Comparison of ENCODE assay signal across 8 cellular contexts in the genomic region with DNA sequence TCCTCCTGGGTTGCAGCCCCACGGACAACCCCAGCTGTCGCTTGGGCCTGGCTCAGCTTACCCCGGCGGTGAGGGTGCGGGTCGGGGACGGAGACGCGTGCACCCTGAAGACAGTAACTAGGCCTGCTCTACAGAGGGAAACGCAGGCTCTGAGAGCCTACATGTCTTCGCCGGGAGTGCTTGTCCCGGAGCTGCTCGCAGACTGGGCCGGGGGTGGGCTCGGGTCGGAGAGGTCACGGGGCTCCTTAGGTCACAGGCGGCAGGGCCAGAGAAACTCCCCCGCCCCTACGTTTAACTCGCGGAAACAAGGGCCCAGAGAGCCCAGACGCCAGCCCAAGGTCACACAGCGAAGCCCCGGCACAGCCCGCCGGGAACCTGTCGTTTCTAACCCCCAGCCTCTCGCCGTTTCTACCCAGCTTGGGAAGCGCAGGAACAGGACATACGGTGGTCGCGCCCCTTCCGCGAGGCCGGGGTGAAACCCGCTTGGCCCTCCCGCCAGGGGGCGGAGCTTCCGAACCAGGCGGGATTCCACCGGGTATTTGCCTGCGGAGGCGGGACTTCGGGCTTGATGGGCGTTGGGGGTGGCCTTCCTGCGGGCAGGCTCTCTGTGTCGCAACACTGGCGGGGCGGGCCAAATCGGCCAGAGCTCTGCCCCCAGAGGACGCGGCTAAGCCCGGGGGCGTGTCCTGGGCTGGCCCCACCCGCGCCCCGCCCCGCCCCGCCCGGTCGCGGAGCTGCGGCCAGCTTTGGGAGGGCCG. TPM values are rescaled to one million over a fixed set of nuclear protein-coding genes. Genes with fewer than 3 reads are reported as not detected.
DNase-seq lines count a peak whose midpoint lies in the region; ATAC-seq and TF ChIP-seq lines count a peak whose summit lies in the region.

A gene with protein sequence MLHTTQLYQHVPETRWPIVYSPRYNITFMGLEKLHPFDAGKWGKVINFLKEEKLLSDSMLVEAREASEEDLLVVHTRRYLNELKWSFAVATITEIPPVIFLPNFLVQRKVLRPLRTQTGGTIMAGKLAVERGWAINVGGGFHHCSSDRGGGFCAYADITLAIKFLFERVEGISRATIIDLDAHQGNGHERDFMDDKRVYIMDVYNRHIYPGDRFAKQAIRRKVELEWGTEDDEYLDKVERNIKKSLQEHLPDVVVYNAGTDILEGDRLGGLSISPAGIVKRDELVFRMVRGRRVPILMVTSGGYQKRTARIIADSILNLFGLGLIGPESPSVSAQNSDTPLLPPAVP (plus strand): TSS at position 725 of the 758 bp plus-strand sequence. CDS start 42 bp downstream, outside the sequence.

- H3K9me2 ChIP-seq in SU-DHL-6 (replicated peaks; ENCODE audit: insufficient read depth, low read length): no peaks in the 10 kb centered on the region

- peak within 1 kb of the TSS; percentile 71 for H3K9ac ChIP-seq in SU-DHL-6 (ENCODE audit: low read length)
- peak within 1 kb of the TSS; percentile 92 for H3K9ac ChIP-seq in adipocyte (ENCODE audit: low read length)

- peaks cover 34% of the 10 kb centered on the region for H3K4me1 Mint-ChIP-seq in type B pancreatic cell (ENCODE audit: unreplicated experiment)

- peak within 1 kb of the TSS; percentile 100 for H2AFZ ChIP-seq in SU-DHL-6 (ENCODE audit: low read depth, low read length, severe bottlenecking)

- H3K4me3 Mint-ChIP-seq in type B pancreatic cell: peak within 1 kb of the TSS; percentile 93

- H3K9me3 ChIP-seq in SU-DHL-6 (ENCODE audit: insufficient read depth, low read length) (no peaks in the 10 kb centered on the region), adipocyte (ENCODE audit: control insufficient read depth, low read length) (no peaks in the 10 kb centered on the region)

- intact Hi-C loops in cardiac septum (cut with DNase I): no loop called here

- no peak for TF ChIP-seq CTCF in GM12865 (IDR thresholded peaks at IDR 0.05; ENCODE audit: insufficient read depth, low read depth, low read length, missing control alignments)
- no peak for TF ChIP-seq CTCF in SU-DHL-6 (IDR thresholded peaks at IDR 0.05; ENCODE audit: insufficient read depth, low read length, poor library complexity, severe bottlenecking)
- TF ChIP-seq CTCF in type B pancreatic cell (conservative IDR thresholded peaks at IDR 0.05): peak; percentile 42

- H3K27ac ChIP-seq in SU-DHL-6 (ENCODE audit: low read depth, low read length): no peak within 1 kb of the TSS

- peak within 1 kb of the TSS; percentile 54 for H3K4me3 ChIP-seq in GM12865 (ENCODE audit: low read depth, low read length)
- peak within 1 kb of the TSS; percentile 72 for H3K4me3 ChIP-seq in SU-DHL-6 (ENCODE audit: insufficient read depth, low read length, poor library complexity, severe bottlenecking)
- peak within 1 kb of the TSS; percentile 83 for H3K4me3 ChIP-seq in adipocyte (ENCODE audit: low read length)

- peak; percentile 97 for ATAC-seq in HG02759 (IDR thresholded peaks at IDR 0.05; ENCODE audit: unreplicated experiment)

- no peaks in the 10 kb centered on the region for H3K27me3 ChIP-seq in SU-DHL-6 (ENCODE audit: low read length)
- peaks cover 2% of the 10 kb centered on the region for H3K27me3 ChIP-seq in adipocyte (replicated peaks; ENCODE audit: control insufficient read depth, insufficient read depth, low read length)

- H3K36me3 ChIP-seq in SU-DHL-6 (ENCODE audit: low read length) (no peaks in the 10 kb centered on the region), adipocyte (ENCODE audit: control insufficient read depth, insufficient read depth, low read length, severe bottlenecking) (no peaks in the 10 kb centered on the region)

- H3K27me3 Mint-ChIP-seq in type B pancreatic cell: no peaks in the 10 kb centered on the region

- DNase-seq in GM12865 (ENCODE audit: low read depth): peak; percentile 97
- peak; percentile 79 for DNase-seq in NCI-H128 (lab: John Stamatoyannopoulos, UW; ENCODE audit: unreplicated experiment)
- peak; percentile 99 for DNase-seq in adipocyte (ENCODE audit: low read depth)
- DNase-seq in cardiac septum (ENCODE audit: low spot score): peak; percentile 100
- peak; percentile 99 for DNase-seq in pons (ENCODE audit: low spot score)
- peak; percentile 98 for DNase-seq in type B pancreatic cell (ENCODE audit: extremely low spot score, unreplicated experiment)

- H3K4me1 ChIP-seq in adipocyte (ENCODE audit: control insufficient read depth, insufficient read depth, low read length): peaks cover 19% of the 10 kb centered on the region

- no peaks in the 10 kb centered on the region for H3F3A ChIP-seq in SU-DHL-6 (ENCODE audit: insufficient read depth)

- H3K27ac Mint-ChIP-seq in type B pancreatic cell: peak within 1 kb of the TSS; percentile 88

- H3K79me2 ChIP-seq in SU-DHL-6 (ENCODE audit: insufficient read depth, low read length): no peaks in the 10 kb centered on the region

- H3K36me3 Mint-ChIP-seq in type B pancreatic cell: peaks cover 3% of the 10 kb centered on the region

- H4K20me1 ChIP-seq in SU-DHL-6 (ENCODE audit: low read depth, low read length): no peaks in the 10 kb centered on the region

- peak within 1 kb of the TSS; percentile 84 for H3K4me2 ChIP-seq in SU-DHL-6 (ENCODE audit: low read depth, low read length, poor library complexity, severe bottlenecking)

- no peaks in the 10 kb centered on the region for H3K9me3 Mint-ChIP-seq in type B pancreatic cell

RNA-seq across cellular contexts. Expression of the gene that starts here (rescaled TPM):
- total RNA-seq in cardiac septum (30.7 TPM), type B pancreatic cell (ENCODE audit: low replicate concordance) (21.9 and 26.1 TPM in 2 replicates)
